Comparison of ENCODE assay signal across 22 cellular contexts in genomic region chr9:5815421-5815820, GRCh38.
"Had no signal": no experiment of that assay in that cellular context is flagged by ENCODE, and none has a peak within 500 bp of the region (broad histone marks: within the 10 kb centered on the region; RNA-seq: fewer than 3 reads in every experiment).

No MANE protein-coding gene starts in this region.

- H3K4me1 ChIP-seq: SJSA1 had no signal

- H3K27me3 ChIP-seq: SJSA1 had no signal

- H3K27ac ChIP-seq: SJSA1, SK-N-MC had no signal

- H3K36me3 ChIP-seq: SJSA1 had no signal

- FAIRE-seq: HTR-8/SVneo, RCC 7860 had no signal

- H3K4me3 ChIP-seq: SJSA1, SK-N-MC had no signal

- H3K9me3 ChIP-seq: SJSA1 had no signal

- DNase-seq: Karpas-422, KBM-7, MV-4-11, NCI-H1048, NCI-H1105 treated with DMSO at 0.1 percent for 48 hours, NCI-H1417 treated with DMSO at 0.1 percent for 48 hours, NCI-H146, NCI-H1694 treated with DMSO at 0.1 percent for 48 hours, NCI-H1930, NCI-H2081, NCI-H2107, NCI-H2227 treated with DMSO at 0.1 percent for 48 hours, NCI-H524, NCI-H69, NCI-H774, Right ventricle myocardium superior, RPMI8226, SIG-M5 had no signal
